8 cellular contexts compared by ENCODE assay signal in genomic region chr14:103527408-103528157, GRCh38. TPM values are rescaled to one million over a fixed set of nuclear protein-coding genes. Genes with fewer than 3 reads are reported as not detected.
DNase-seq lines count a peak whose midpoint lies in the region; ATAC-seq and TF ChIP-seq lines count a peak whose summit lies in the region.

No MANE protein-coding gene starts in this region.

- peak overlapping the region; percentile 96 for H3K27ac Mint-ChIP-seq in activated B cell treated with CpG ODN at 0.5 μM for 24 hours

- CTCF ChIA-PET in activated B cell treated with CpG ODN at 0.5 μM for 24 hours (lab: Charles Lee): interaction anchor here (1.1 to 3.3 kb wide), 2 partner anchors 9 to 19 kb away, joined by 3 to 16 read pairs; no protein-coding TSS in a partner anchor

- peak overlapping the region; percentile 92 for H3K4me3 Mint-ChIP-seq in activated B cell treated with CpG ODN at 0.5 μM for 24 hours

- H3K36me3 ChIP-seq in left ventricle myocardium inferior: peaks cover 1% of the 10 kb centered on the region
- H3K36me3 ChIP-seq in subcutaneous abdominal adipose tissue (ENCODE audit: control insufficient read depth in 5 of 5, insufficient read depth in 5 of 5, low read length in 5 of 5): peaks cover 0 to 7% (median 5%) of the 10 kb centered on the region in 5 donors

- H3K27ac ChIP-seq in left ventricle myocardium inferior (replicated peaks) (peak overlapping the region; percentile 96), subcutaneous abdominal adipose tissue (ENCODE audit: low read depth, low read length) (peak overlapping the region; percentile 92)

- peaks cover 82% of the 10 kb centered on the region for H3K4me1 ChIP-seq in left ventricle myocardium inferior
- peaks cover 8 to 66% (median 52%) of the 10 kb centered on the region in 5 donors for H3K4me1 ChIP-seq in subcutaneous abdominal adipose tissue (ENCODE audit: control insufficient read depth in 5 of 5, insufficient read depth in 5 of 5, low read length in 5 of 5)

- H3K27me3 ChIP-seq in left ventricle myocardium inferior (ENCODE audit: low read depth) (no peaks in the 10 kb centered on the region), subcutaneous abdominal adipose tissue (ENCODE audit: control insufficient read depth in 5 of 5, insufficient read depth in 4 of 5, low read length in 5 of 5) (no peaks in the 10 kb centered on the region)

- H3K9me3 Mint-ChIP-seq in activated B cell treated with CpG ODN at 0.5 μM for 24 hours: no peaks in the 10 kb centered on the region

- peaks cover 66% of the 10 kb centered on the region for H3K4me1 Mint-ChIP-seq in activated B cell treated with CpG ODN at 0.5 μM for 24 hours

- H3K4me3 ChIP-seq in left ventricle myocardium inferior (peak overlapping the region; percentile 89), subcutaneous abdominal adipose tissue (ENCODE audit: low read depth in 1 of 5, low read length in 5 of 5) (peak overlapping the region in 3 of 5 donors; percentile 63 to 95 (median 85))

- H3K9me3 ChIP-seq in left ventricle myocardium inferior (replicated peaks) (no peaks in the 10 kb centered on the region), subcutaneous abdominal adipose tissue (ENCODE audit: control insufficient read depth in 5 of 5, low read length in 5 of 5) (no peaks in the 10 kb centered on the region)

- TF ChIP-seq CTCF in activated B cell treated with CpG ODN at 0.5 μM for 24 hours (IDR thresholded peaks at IDR 0.05): no peak
- no peak for TF ChIP-seq CTCF in left ventricle myocardium inferior (IDR thresholded peaks at IDR 0.05; ENCODE audit: borderline replicate concordance)

- POLR2A ChIA-PET in activated B cell treated with CpG ODN at 0.5 μM for 24 hours (lab: Charles Lee): interaction anchor here (0.9 to 1.7 kb wide), 10 partner anchors 9 to 194 kb away, joined by 3 to 15 read pairs (median 4); partner anchors contain the start of genes BAG5, COA8, EIF5 and KLC1

- intact Hi-C loops in activated B cell treated with CpG ODN at 0.5 μM for 24 hours (cut with micrococcal nuclease) (loop anchor here (1.0 to 10.0 kb wide), 5 partner anchors 35 to 763 kb away; partner anchors contain the start of genes BAG5, COA8, EIF5 and KLC1), left ventricle myocardium inferior (cut with micrococcal nuclease) (no loop called here)

- H3K9ac ChIP-seq in subcutaneous abdominal adipose tissue (ENCODE audit: low read length in 5 of 5): peak overlapping the region in 2 of 5 donors; percentile 56 to 69

- H3K36me3 Mint-ChIP-seq in activated B cell treated with CpG ODN at 0.5 μM for 24 hours (ENCODE audit: low read depth): peaks cover 14% of the 10 kb centered on the region

- peak; percentile 72 for DNase-seq in activated effector memory CD4-positive, alpha-beta T cell treated with anti-CD3 and anti-CD28 coated beads, Interleukin-2, amount 50 U/mL, for 16 hours
- DNase-seq in activated effector memory CD4-positive, alpha-beta T cell treated with Interleukin-2 at 50 U/mL for 16 hours: no peak
- peak; percentile 70 for DNase-seq in activated B cell treated with CpG ODN at 0.5 μM for 24 hours
- DNase-seq in left ventricle myocardium inferior: no peak
- no peak for DNase-seq in HuH-7 (ENCODE audit: low spot score)
- no peak for DNase-seq in hippocampal formation (lab: John Stamatoyannopoulos, UW)

- ATAC-seq in HG02798 (IDR thresholded peaks at IDR 0.05; ENCODE audit: poor library complexity, unreplicated experiment): peak; percentile 55
- peak; percentile 90 for ATAC-seq in activated B cell treated with CpG ODN at 0.5 μM for 24 hours (ENCODE audit: low read depth)

- no peaks in the 10 kb centered on the region for H3K27me3 Mint-ChIP-seq in activated B cell treated with CpG ODN at 0.5 μM for 24 hours

RNA-seq across cellular contexts. Expression of gene TRMT61A, which starts 1.4 kb away (rescaled TPM):
- total RNA-seq in activated B cell treated with CpG ODN at 0.5 μM for 24 hours (19.4 and 21.8 TPM in 2 replicates), left ventricle myocardium inferior (5.9 TPM)

RNA-seq across cellular contexts. Expression of gene CKB, which starts 5.0 kb away (rescaled TPM):
- 8.6 and 12.0 TPM in 2 replicates for total RNA-seq in activated B cell treated with CpG ODN at 0.5 μM for 24 hours
- total RNA-seq in left ventricle myocardium inferior: 661 TPM

RNA-seq across cellular contexts. Expression of gene BAG5, which starts 34.9 kb away (rescaled TPM):
- 26.9 and 28.8 TPM in 2 replicates for total RNA-seq in activated B cell treated with CpG ODN at 0.5 μM for 24 hours
- total RNA-seq in left ventricle myocardium inferior: 16.7 TPM

RNA-seq across cellular contexts. Expression of gene COA8, which starts 35.2 kb away (rescaled TPM):
- total RNA-seq in activated B cell treated with CpG ODN at 0.5 μM for 24 hours: 28.4 and 28.8 TPM in 2 replicates
- 48.3 TPM for total RNA-seq in left ventricle myocardium inferior

Comparison
In these comparisons a context has a peak if more than half of its experiments do, and no peak if none do; other contexts are left out.
1. DNase-seq: peak in activated effector memory CD4-positive, alpha-beta T cell treated with anti-CD3 and anti-CD28 coated beads, Interleukin-2, amount 50 U/mL, for 16 hours (single experiment) and activated B cell treated with CpG ODN at 0.5 μM for 24 hours (single experiment); none in activated effector memory CD4-positive, alpha-beta T cell treated with Interleukin-2 at 50 U/mL for 16 hours (single experiment), left ventricle myocardium inferior (single experiment), HuH-7 (single experiment) and hippocampal formation (0 of 2).
2. RNA of gene CKB, which starts 5.0 kb away (total RNA-seq): 661 TPM in left ventricle myocardium inferior (single experiment); 8.6 to 12.0 TPM in activated B cell treated with CpG ODN at 0.5 μM for 24 hours; every median in the first group is over 10 times any median in the second.